23 cellular contexts compared by ENCODE assay signal in the genomic region with DNA sequence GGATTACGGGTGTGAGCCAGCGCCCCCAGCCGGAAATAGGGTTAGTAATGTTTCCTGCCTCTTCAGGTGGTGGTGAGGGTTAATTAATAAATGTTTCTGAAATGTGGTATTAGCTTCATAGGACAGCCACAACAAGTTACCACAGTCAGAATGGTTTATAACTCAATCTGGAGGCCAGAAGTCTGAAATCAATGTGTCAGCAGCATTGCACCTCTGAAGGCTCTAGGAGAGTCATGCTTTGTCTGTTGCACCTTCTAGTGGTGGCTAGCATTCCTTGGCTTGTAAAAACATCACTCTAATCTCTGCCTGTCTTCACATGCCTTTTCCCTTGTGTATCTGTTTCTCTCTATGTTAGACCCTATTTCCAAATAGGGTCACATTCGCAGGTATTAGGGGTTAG. TPM values are rescaled to one million over a fixed set of nuclear protein-coding genes. Genes with fewer than 3 reads are reported as not detected.
DNase-seq lines count a peak whose midpoint lies in the region; ATAC-seq and TF ChIP-seq lines count a peak whose summit lies in the region.
"Had no signal": no experiment of that assay in that cellular context is flagged by ENCODE, and none has a peak within 500 bp of the region (broad histone marks: within the 10 kb centered on the region; RNA-seq: fewer than 3 reads in every experiment).

No MANE protein-coding gene starts in this region.

- no peak for DNase-seq in activated CD4-positive, CD25-positive, alpha-beta regulatory T cell (lab: John Stamatoyannopoulos, UW)
- no peak for DNase-seq in WTC11 (ENCODE audit: low spot score)
- no peak for DNase-seq in memory B cell (ENCODE audit: low spot score in 2 of 2)
- DNase-seq in NCI-H69 (lab: John Stamatoyannopoulos, UW): no peak
- no peak for DNase-seq in HK-2 (ENCODE audit: unreplicated experiment)
- no peak for DNase-seq in cerebellar cortex (ENCODE audit: low spot score)
- DNase-seq: activated CD8-positive, alpha-beta T cell treated with anti-CD3 and anti-CD28 coated beads, Interleukin-2, amount 10 ng/mL, durations not matched to agents 7 days and 5 days; activated naive CD8-positive, alpha-beta T cell treated with anti-CD3 and anti-CD28 coated beads, Interleukin-2, amount 50 U/mL, for 24 hours; activated T-cell treated with anti-CD3 and anti-CD28 coated beads, Interleukin-2, amount 50 U/mL, for 24 hours; KBM-7; kidney glomerular epithelial cell; midbrain; NCI-H1092; NCI-H2081 treated with DMSO at 0.1 percent for 48 hours; NCI-H510A; Right ventricle myocardium superior; small intestine; stimulated activated CD4-positive, alpha-beta T cell treated with anti-CD3 and anti-CD28 coated beads, Interleukin-2, amount 100 ng/mL, for 48 hours; T-helper 1 cell had no signal

- H3K27ac Mint-ChIP-seq in WTC11 (0 out of 2 replicates have a peak overlapping the region, but pooled peaks have one; percentile 21), memory B cell (peak overlapping the region; percentile 35)
- H3K27ac Mint-ChIP-seq: activated CD8-positive, alpha-beta T cell treated with anti-CD3 and anti-CD28 coated beads, Interleukin-2, amount 10 ng/mL, durations not matched to agents 7 days and 5 days; activated T-cell treated with anti-CD3 and anti-CD28 coated beads, Interleukin-2, amount 50 U/mL, for 24 hours; brain; progenitor cell of endocrine pancreas had no signal

- H3K4me1 Mint-ChIP-seq in WTC11: peaks cover 10% of the 10 kb centered on the region
- no peaks in the 10 kb centered on the region for H3K4me1 Mint-ChIP-seq in memory B cell
- H3K4me1 Mint-ChIP-seq: brain had no signal

- H3K4me3 Mint-ChIP-seq in WTC11 (no peak overlapping the region), memory B cell (no peak overlapping the region)
- H3K4me3 Mint-ChIP-seq: activated CD8-positive, alpha-beta T cell treated with anti-CD3 and anti-CD28 coated beads, Interleukin-2, amount 10 ng/mL, durations not matched to agents 7 days and 5 days; activated naive CD8-positive, alpha-beta T cell treated with anti-CD3 and anti-CD28 coated beads, Interleukin-2, amount 50 U/mL, for 24 hours; activated T-cell treated with anti-CD3 and anti-CD28 coated beads, Interleukin-2, amount 50 U/mL, for 24 hours; brain had no signal

- POLR2A ChIA-PET in WTC11 (lab: Charles Lee): interaction anchor here (1.0 kb wide), 1 partner anchor 8 kb away, joined by 3 read pairs; no protein-coding TSS in a partner anchor

- no peak for TF ChIP-seq CTCF in WTC11 (IDR thresholded peaks at IDR 0.05)

- H3K36me3 Mint-ChIP-seq in WTC11 (peaks cover 52% of the 10 kb centered on the region), memory B cell (peaks cover 36% of the 10 kb centered on the region)

- CTCF ChIA-PET in WTC11 (lab: Charles Lee): no interaction called here

- 0 out of 2 replicates have a peak, but pooled peaks cover 3% of the 10 kb centered on the region for H3K9me3 Mint-ChIP-seq in WTC11
- no peaks in the 10 kb centered on the region for H3K9me3 Mint-ChIP-seq in memory B cell
- H3K9me3 Mint-ChIP-seq: activated naive CD8-positive, alpha-beta T cell treated with anti-CD3 and anti-CD28 coated beads, Interleukin-2, amount 50 U/mL, for 24 hours; activated T-cell treated with anti-CD3 and anti-CD28 coated beads, Interleukin-2, amount 50 U/mL, for 24 hours; brain had no signal

- ATAC-seq in activated CD4-positive, CD25-positive, alpha-beta regulatory T cell treated with anti-CD3 and anti-CD28 coated beads, Interleukin-2, amount 50 U/mL, for 24 hours: peak; percentile 32 to 46
- peak; percentile 59 for ATAC-seq in HG03175 (IDR thresholded peaks at IDR 0.05; ENCODE audit: unreplicated experiment)
- peak; percentile 60 for ATAC-seq in WTC11
- ATAC-seq in memory B cell (ENCODE audit: low read depth): no peak
- ATAC-seq: activated CD8-positive, alpha-beta T cell treated with anti-CD3 and anti-CD28 coated beads, Interleukin-2, amount 10 ng/mL, durations not matched to agents 7 days and 5 days; activated naive CD8-positive, alpha-beta T cell treated with anti-CD3 and anti-CD28 coated beads, Interleukin-2, amount 50 U/mL, for 24 hours had no signal

- no peaks in the 10 kb centered on the region for H3K27me3 Mint-ChIP-seq in WTC11 (ENCODE audit: low read depth)
- H3K27me3 Mint-ChIP-seq in memory B cell: no peaks in the 10 kb centered on the region
- H3K27me3 Mint-ChIP-seq: activated naive CD8-positive, alpha-beta T cell treated with anti-CD3 and anti-CD28 coated beads, Interleukin-2, amount 50 U/mL, for 24 hours; activated T-cell treated with anti-CD3 and anti-CD28 coated beads, Interleukin-2, amount 50 U/mL, for 24 hours; progenitor cell of endocrine pancreas had no signal

TF ChIP-seq in WTC11, 78 proteins besides CTCF, POLR2A, EP300 and RAD21 (continues in another document):
- TF ChIP-seq USF1 (CRISPR knock-in tag; IDR thresholded peaks at IDR 0.05) (no peak), NFATC4 (CRISPR knock-in tag; IDR thresholded peaks at IDR 0.05) (no peak), FOXP1 (CRISPR knock-in tag; IDR thresholded peaks at IDR 0.05; ENCODE audit: borderline replicate concordance) (no peak), ZNF396 (CRISPR knock-in tag; IDR thresholded peaks at IDR 0.05; ENCODE audit: borderline replicate concordance) (no peak), ARID4B (CRISPR knock-in tag; IDR thresholded peaks at IDR 0.05; ENCODE audit: borderline replicate concordance) (no peak), SMAD3 (CRISPR knock-in tag; IDR thresholded peaks at IDR 0.05; ENCODE audit: borderline replicate concordance) (no peak), RELA (CRISPR knock-in tag; IDR thresholded peaks at IDR 0.05; ENCODE audit: borderline replicate concordance) (no peak)
- TF ChIP-seq, protein P1, sequence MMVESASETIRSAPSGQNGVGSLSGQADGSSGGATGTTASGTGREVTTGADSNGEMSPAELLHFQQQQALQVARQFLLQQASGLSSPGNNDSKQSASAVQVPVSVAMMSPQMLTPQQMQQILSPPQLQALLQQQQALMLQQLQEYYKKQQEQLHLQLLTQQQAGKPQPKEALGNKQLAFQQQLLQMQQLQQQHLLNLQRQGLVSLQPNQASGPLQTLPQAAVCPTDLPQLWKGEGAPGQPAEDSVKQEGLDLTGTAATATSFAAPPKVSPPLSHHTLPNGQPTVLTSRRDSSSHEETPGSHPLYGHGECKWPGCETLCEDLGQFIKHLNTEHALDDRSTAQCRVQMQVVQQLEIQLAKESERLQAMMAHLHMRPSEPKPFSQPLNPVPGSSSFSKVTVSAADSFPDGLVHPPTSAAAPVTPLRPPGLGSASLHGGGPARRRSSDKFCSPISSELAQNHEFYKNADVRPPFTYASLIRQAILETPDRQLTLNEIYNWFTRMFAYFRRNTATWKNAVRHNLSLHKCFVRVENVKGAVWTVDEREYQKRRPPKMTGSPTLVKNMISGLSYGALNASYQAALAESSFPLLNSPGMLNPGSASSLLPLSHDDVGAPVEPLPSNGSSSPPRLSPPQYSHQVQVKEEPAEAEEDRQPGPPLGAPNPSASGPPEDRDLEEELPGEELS (CRISPR knock-in tag; IDR thresholded peaks at IDR 0.05): no peak
- TF ChIP-seq, protein P2, sequence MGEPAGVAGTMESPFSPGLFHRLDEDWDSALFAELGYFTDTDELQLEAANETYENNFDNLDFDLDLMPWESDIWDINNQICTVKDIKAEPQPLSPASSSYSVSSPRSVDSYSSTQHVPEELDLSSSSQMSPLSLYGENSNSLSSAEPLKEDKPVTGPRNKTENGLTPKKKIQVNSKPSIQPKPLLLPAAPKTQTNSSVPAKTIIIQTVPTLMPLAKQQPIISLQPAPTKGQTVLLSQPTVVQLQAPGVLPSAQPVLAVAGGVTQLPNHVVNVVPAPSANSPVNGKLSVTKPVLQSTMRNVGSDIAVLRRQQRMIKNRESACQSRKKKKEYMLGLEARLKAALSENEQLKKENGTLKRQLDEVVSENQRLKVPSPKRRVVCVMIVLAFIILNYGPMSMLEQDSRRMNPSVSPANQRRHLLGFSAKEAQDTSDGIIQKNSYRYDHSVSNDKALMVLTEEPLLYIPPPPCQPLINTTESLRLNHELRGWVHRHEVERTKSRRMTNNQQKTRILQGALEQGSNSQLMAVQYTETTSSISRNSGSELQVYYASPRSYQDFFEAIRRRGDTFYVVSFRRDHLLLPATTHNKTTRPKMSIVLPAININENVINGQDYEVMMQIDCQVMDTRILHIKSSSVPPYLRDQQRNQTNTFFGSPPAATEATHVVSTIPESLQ (CRISPR knock-in tag; IDR thresholded peaks at IDR 0.05): no peak

RNA-seq across cellular contexts. Expression of gene RPSA, which starts 7.8 kb away (rescaled TPM):
- total RNA-seq in WTC11 (2021): 2,455 to 2,509 TPM (median 2,505 TPM) in 3 replicates

RNA-seq across cellular contexts. Expression of gene SLC25A38, which starts 15.5 kb away (rescaled TPM):
- 34.9 to 37.3 TPM (median 36.7 TPM) in 3 replicates for total RNA-seq in WTC11 (2021)
